ENCODE assay signal across 7 cellular contexts in genomic region chr7:152434511-152435383, GRCh38. TPM values are rescaled to one million over a fixed set of nuclear protein-coding genes. Genes with fewer than 3 reads are reported as not detected.
DNase-seq lines count a peak whose midpoint lies in the region; ATAC-seq, FAIRE-seq and TF ChIP-seq lines count a peak whose summit lies in the region.
"Not testable (repeated sequence)": the region's sequence is repeated elsewhere in the genome, so short reads cannot be mapped to it uniquely, and the experiment has no call there.

No MANE protein-coding gene starts in this region.

- not testable (repeated sequence) for H2AK5ac ChIP-seq in H1 (ENCODE audit: low read depth, low read length)

- H3K79me1 ChIP-seq in H1 (ENCODE audit: low read depth, low read length), result not testable (repeated sequence)

- peak overlapping the region in 2 of 4 experiments; percentile 47 to 61; a peak in 4 of 7 replicates for H3K9ac ChIP-seq in H1 (replicated peaks in 1 of 4; ENCODE audit: extremely low read depth in 1 of 4, low read depth in 3 of 4, low read length in 3 of 4)

- H4K8ac ChIP-seq in H1 (ENCODE audit: extremely low read depth, insufficient read depth, low read length), result not testable (repeated sequence)

- not testable (repeated sequence) for H3K27me3 Mint-ChIP-seq in activated T-cell treated with anti-CD3 and anti-CD28 coated beads, Interleukin-2, amount 50 U/mL, for 4 hours (ENCODE audit: low read depth)

- H4K91ac ChIP-seq in H1 (replicated peaks; ENCODE audit: insufficient read length, low read length), result not testable (repeated sequence)

- POLR2A ChIA-PET in Panc1 (lab: Charles Lee), result not testable (repeated sequence)
- POLR2A ChIA-PET in H1 (lab: Charles Lee; ENCODE audit: partially characterized antibody), result interaction anchor here (0.9 to 1.2 kb wide), 3 partner anchors 10 to 279 kb away, joined by 3 read pairs; no protein-coding TSS in a partner anchor

- intact Hi-C loops in Panc1 (cut with micrococcal nuclease; ENCODE audit: unreplicated experiment), result loop anchor here (10.0 kb wide), 1 partner anchor 90 kb away; no protein-coding TSS in a partner anchor
- intact Hi-C loops in left lung (cut with DNase I), result not testable (repeated sequence)

- not testable (repeated sequence) for H2AFZ ChIP-seq in H1 (ENCODE audit: low read length)

- not testable (repeated sequence) for H3K14ac ChIP-seq in H1 (ENCODE audit: insufficient read length)

- not testable (repeated sequence) for H2BK20ac ChIP-seq in H1 (ENCODE audit: low read length)

- TF ChIP-seq RAD21 in H1 (IDR thresholded peaks at IDR 0.05 in 1 of 2, conservative IDR thresholded peaks at IDR 0.05 in 1 of 2; ENCODE audit: low read depth in 2 of 2, low read length in 2 of 2), result not testable (repeated sequence)

- not testable (repeated sequence) for H3K36me3 ChIP-seq in Panc1 (ENCODE audit: control insufficient read depth, insufficient read depth, low read length); H1 (ENCODE audit: control insufficient read depth in 2 of 4, insufficient read depth in 4 of 4, low read length in 3 of 4); left lung

- H3K79me2 ChIP-seq in H1 (ENCODE audit: control insufficient read depth in 1 of 2, insufficient read depth in 2 of 2, low read length in 2 of 2), result peaks cover 4 to 51% of the 10 kb centered on the region in 2 experiments

- not testable (repeated sequence) for H3K23ac ChIP-seq in H1 (ENCODE audit: insufficient read length)

- H3K18ac ChIP-seq in H1 (ENCODE audit: extremely low read depth, low read length), result not testable (repeated sequence)

- not testable (repeated sequence) for FAIRE-seq in H1 (lab: Jason Lieb, UNC)

- peak overlapping the region; percentile 67 to 69 for H3K4me3 ChIP-seq in Panc1 (ENCODE audit: low read depth in 2 of 2, low read length in 2 of 2)
- H3K4me3 ChIP-seq in H1 (ENCODE audit: extremely low read depth in 1 of 4, insufficient read depth in 2 of 4, low read depth in 3 of 4, low read length in 4 of 4), result peak overlapping the region; percentile 62 to 91 (median 76)
- H3K4me3 ChIP-seq in left lung, result peak overlapping the region; percentile 58 to 75
- H3K4me3 ChIP-seq in skin epidermis, result peak overlapping the region; percentile 61 to 95 (median 91)

- peak overlapping the region; percentile 90 for H3K4me3 Mint-ChIP-seq in activated T-cell treated with anti-CD3 and anti-CD28 coated beads, Interleukin-2, amount 50 U/mL, for 4 hours

- H3K56ac ChIP-seq in H1 (replicated peaks; ENCODE audit: insufficient read length, low read depth, low read length), result not testable (repeated sequence)

- not testable (repeated sequence) for TF ChIP-seq POLR2A in H1 (IDR thresholded peaks at IDR 0.05; ENCODE audit: control extremely low read depth in 1 of 2, low read depth in 2 of 2, low read length in 2 of 2)

- in situ Hi-C loops in Panc1 (cut with HindIII; ENCODE audit: low pct_unique_long_range_greater_than_20kb, low sequenced_read_pairs), result not testable (repeated sequence)

- WGBS in H1 (ENCODE audit: extremely low coverage in 1 of 2, insufficient coverage in 1 of 2, insufficient read length in 1 of 2, insufficient replicate concordance in 2 of 2, low coverage in 1 of 2, low lambda C conversion rate in 2 of 2, missing lambda C conversion rate in 1 of 2), 2 experiments, result 2% methylated on average over 51 of the region's 58 CpGs; no CpG with 5 or more reads in 1 of the 2 experiments

- H3K36me3 Mint-ChIP-seq in activated T-cell treated with anti-CD3 and anti-CD28 coated beads, Interleukin-2, amount 50 U/mL, for 4 hours (ENCODE audit: insufficient read depth), result not testable (repeated sequence)

- not testable (repeated sequence) for DNase-seq in Panc1 (ENCODE audit: low read depth, low spot score)
- peak; percentile 19 for DNase-seq in activated T-cell treated with anti-CD3 and anti-CD28 coated beads, Interleukin-2, amount 50 U/mL, for 4 hours
- peak in 1 of 2 experiments; percentile 70 for DNase-seq in H1 (ENCODE audit: low read depth in 1 of 2, low spot score in 2 of 2)
- DNase-seq in left lung, result peak; percentile 45 to 81

- H2BK120ac ChIP-seq in H1 (replicated peaks; ENCODE audit: low read depth, low read length), result not testable (repeated sequence)

- TF ChIP-seq EP300 in H1 (IDR thresholded peaks at IDR 0.05; ENCODE audit: borderline replicate concordance in 1 of 2, low read depth in 2 of 2, low read length in 2 of 2), result not testable (repeated sequence)

- H2BK12ac ChIP-seq in H1 (ENCODE audit: low read depth, low read length), result not testable (repeated sequence)

- ATAC-seq in GM18867 (IDR thresholded peaks at IDR 0.05; ENCODE audit: unreplicated experiment) (peak; percentile 20), HG03432 (IDR thresholded peaks at IDR 0.05; ENCODE audit: unreplicated experiment) (peak; percentile 24), Panc1 (peak; percentile 11; the same call in 1 of the 2 replicates), left lung (peak; percentile 24)
- ATAC-seq in activated T-cell treated with anti-CD3 and anti-CD28 coated beads, Interleukin-2, amount 50 U/mL, for 4 hours, result peak; percentile 32 to 38

- not testable (repeated sequence) for H4K20me1 ChIP-seq in H1 (replicated peaks in 1 of 2; ENCODE audit: control insufficient read depth in 1 of 2, insufficient read depth in 2 of 2, low read length in 2 of 2)

- peak overlapping the region; percentile 85 to 98 for H3K4me2 ChIP-seq in H1 (ENCODE audit: insufficient read depth in 1 of 2, low read depth in 2 of 2, low read length in 2 of 2)

- H4K5ac ChIP-seq in H1 (ENCODE audit: insufficient read length, low read depth, low read length), result not testable (repeated sequence)

- H3K9me3 Mint-ChIP-seq in activated T-cell treated with anti-CD3 and anti-CD28 coated beads, Interleukin-2, amount 50 U/mL, for 4 hours, result not testable (repeated sequence)

- TF ChIP-seq CTCF in Panc1 (IDR thresholded peaks at IDR 0.05); H1 (IDR thresholded peaks at IDR 0.05; ENCODE audit: control extremely low read depth in 1 of 3, insufficient read depth in 1 of 3, low read depth in 1 of 3, low read length in 3 of 3); left lung (IDR thresholded peaks at IDR 0.05): not testable (repeated sequence)

- not testable (repeated sequence) for H2BK15ac ChIP-seq in H1 (ENCODE audit: low read length)

- H3K9me3 ChIP-seq in Panc1 (ENCODE audit: control insufficient read depth, insufficient read depth, low read depth, low read length); H1 (ENCODE audit: insufficient read depth in 2 of 2, low read depth in 1 of 2, low read length in 1 of 2); left lung: not testable (repeated sequence)

- H3K27ac ChIP-seq in Panc1 (ENCODE audit: low read length) (peak overlapping the region; percentile 62), left lung (peak overlapping the region; percentile 91 to 96), skin epidermis (peak overlapping the region; percentile 47 to 99 (median 90))
- H3K27ac ChIP-seq in H1 (ENCODE audit: low read depth, low read length), result not testable (repeated sequence)

- not testable (repeated sequence) for BruUV-seq in Panc1 (replicated peaks; lab: Mats Ljungman, UMichigan)

- not testable (repeated sequence) for H3K23me2 ChIP-seq in H1 (ENCODE audit: low read depth, low read length)

- H3K4me1 ChIP-seq in Panc1 (ENCODE audit: control insufficient read depth, insufficient read depth, low read length); H1 (replicated peaks in 1 of 4; ENCODE audit: control insufficient read depth in 3 of 4, insufficient read depth in 4 of 4, low read length in 3 of 4): not testable (repeated sequence)
- peaks cover 10 to 39% of the 10 kb centered on the region in 2 donors for H3K4me1 ChIP-seq in left lung

- H2BK5ac ChIP-seq in H1 (ENCODE audit: low read depth, low read length), result not testable (repeated sequence)

- H3K27me3 ChIP-seq in Panc1 (ENCODE audit: control insufficient read depth, insufficient read depth, low read length); H1 (replicated peaks in 1 of 4; ENCODE audit: control insufficient read depth in 3 of 4, extremely low read depth in 1 of 4, insufficient read depth in 3 of 4, low read length in 3 of 4); left lung: not testable (repeated sequence)

- not testable (repeated sequence) for H3K4ac ChIP-seq in H1 (replicated peaks; ENCODE audit: insufficient read length, low read depth, low read length)

- CTCF ChIA-PET in Panc1 (lab: Charles Lee), result not testable (repeated sequence)
- CTCF ChIA-PET in H1 (lab: Charles Lee; ENCODE audit: partially characterized antibody), result interaction anchor here (2.4 kb wide), 1 partner anchor 93 kb away, joined by 6 read pairs; no protein-coding TSS in a partner anchor

- H3K4me1 Mint-ChIP-seq in activated T-cell treated with anti-CD3 and anti-CD28 coated beads, Interleukin-2, amount 50 U/mL, for 4 hours (ENCODE audit: low read depth), result peaks cover 43% of the 10 kb centered on the region

TF ChIP-seq in H1, 55 proteins besides CTCF, POLR2A, EP300 and RAD21:
- peak; percentile 53 to 79; a peak in 1 of 4 replicates for TF ChIP-seq SIN3A (conservative IDR thresholded peaks at IDR 0.05 in 1 of 2, IDR thresholded peaks at IDR 0.05 in 1 of 2; ENCODE audit: low read depth in 1 of 2, low read length in 2 of 2)
- peak; percentile 82; the same call in 1 of the 2 replicates for TF ChIP-seq RBBP5 (IDR thresholded peaks at IDR 0.05; ENCODE audit: borderline replicate concordance, low read depth, low read length)
- peak; percentile 56 for TF ChIP-seq SAP30 (IDR thresholded peaks at IDR 0.05; ENCODE audit: insufficient read depth, insufficient replicate concordance, low read length)
- 0 out of 2 replicates have a peak, but pooled peaks have one; percentile 20 for TF ChIP-seq TAF1 (IDR thresholded peaks at IDR 0.05; ENCODE audit: low read depth, low read length)
- TF ChIP-seq ASH2L (IDR thresholded peaks at IDR 0.05; ENCODE audit: low read length), result peak; percentile 63
- peak; percentile 29 for TF ChIP-seq KDM4A (IDR thresholded peaks at IDR 0.05; ENCODE audit: low read depth, low read length, severe bottlenecking)

RNA-seq across cellular contexts. Expression of gene KMT2C, which starts 1.1 kb away (rescaled TPM):
- 42.5 TPM for total RNA-seq in Panc1 (2021; ENCODE audit: unreplicated experiment)
- 13.3 TPM for polyA plus RNA-seq in Panc1 (2012; ENCODE audit: insufficient read length)
- 10 to 100 TPM; 41.6 to 48.5 (median 41.6) TPM for total RNA-seq in activated T-cell treated with anti-CD3 and anti-CD28 coated beads, Interleukin-2, amount 50 U/mL, for 4 hours
- total RNA-seq in H1 (2021; fragmentation: NEBNext Ultra II Directional; extraction: Animal tissue kit (Norgen Biotek cat#: 25700)), result 40.3 and 40.8 TPM in 2 replicates
- polyA plus RNA-seq in H1 (2011; rRNA removed), result 7.7 and 9.1 TPM in 2 replicates
- polyA plus RNA-seq in H1 (2011; cell fraction: cytosol; rRNA removed), result 8.4 TPM
- 26.2 TPM for polyA plus RNA-seq in H1 (2011; cell fraction: nucleus; rRNA removed)
- polyA plus RNA-seq in H1 (2012, experiment 1 of 2), result 11.3 to 14.9 TPM (median 13.5 TPM) in 4 replicates
- 0.46 TPM for polyA plus RNA-seq in H1 (2012, experiment 2 of 2)
- 7.9 TPM for polyA plus RNA-seq in H1 (2013, experiment 1 of 2)
- 6.6 TPM for polyA plus RNA-seq in H1 (2013, experiment 2 of 2)
- 38.0 and 51.4 TPM in 2 replicates for polyA minus RNA-seq in H1 (2011; rRNA and poly(A)+ RNA removed)
- polyA minus RNA-seq in H1 (2011; cell fraction: cytosol; rRNA and poly(A)+ RNA removed), result 23.0 TPM
- 79.7 TPM for polyA minus RNA-seq in H1 (2011; cell fraction: nucleus; rRNA and poly(A)+ RNA removed)
- total RNA-seq in left lung, result 10 to 100 TPM; 67.8 to 91.4 TPM
